Comparison of ENCODE assay signal across 8 cellular contexts in genomic region chr18:35580748-35581534, GRCh38. TPM values are rescaled to one million over a fixed set of nuclear protein-coding genes. Genes with fewer than 3 reads are reported as not detected.
DNase-seq lines count a peak whose midpoint lies in the region; ATAC-seq and TF ChIP-seq lines count a peak whose summit lies in the region.

No MANE protein-coding gene starts in this region.

- WGBS in adipose tissue, 3 donors, result 0 to 1% (median 1%) methylated on average over 63 to 94 of the region's 94 CpGs

- TF ChIP-seq CTCF in progenitor cell of endocrine pancreas (IDR thresholded peaks at IDR 0.05; ENCODE audit: unreplicated experiment), result no peak

- DNase-seq in COR-L47 (lab: John Stamatoyannopoulos, UW), result peak; percentile 44
- DNase-seq in HT-29 (ENCODE audit: low spot score), result peak; percentile 24
- DNase-seq in SKM-1 (lab: John Stamatoyannopoulos, UW; ENCODE audit: unreplicated experiment), result peak; percentile 31
- peak; percentile 77 for DNase-seq in left ventricle myocardium superior
- DNase-seq in progenitor cell of endocrine pancreas (ENCODE audit: low spot score, unreplicated experiment), result peak; percentile 51
- DNase-seq in kidney glomerular epithelial cell (lab: John Stamatoyannopoulos, UW), result no peak

- H3K27ac Mint-ChIP-seq in progenitor cell of endocrine pancreas, result peak overlapping the region; percentile 89

- H3K4me1 Mint-ChIP-seq in progenitor cell of endocrine pancreas (ENCODE audit: low read depth), result peaks cover 17% of the 10 kb centered on the region

- intact Hi-C loops in left ventricle myocardium superior (cut with micrococcal nuclease), result no loop called here

- H3K36me3 Mint-ChIP-seq in progenitor cell of endocrine pancreas (ENCODE audit: insufficient read depth), result peaks cover 15% of the 10 kb centered on the region

- H3K4me3 Mint-ChIP-seq in progenitor cell of endocrine pancreas (ENCODE audit: low read depth), result peak overlapping the region; percentile 71

- peaks cover 20% of the 10 kb centered on the region for H3K9me3 Mint-ChIP-seq in progenitor cell of endocrine pancreas (ENCODE audit: low read depth)

- H3K27me3 Mint-ChIP-seq in progenitor cell of endocrine pancreas, result peaks cover 15% of the 10 kb centered on the region

- ATAC-seq in GM19438 (IDR thresholded peaks at IDR 0.05; ENCODE audit: low read depth, unreplicated experiment) (peak; percentile 34), left ventricle myocardium superior (peak; percentile 90)

- H3K27ac ChIP-seq in adipose tissue (ENCODE audit: low read depth, low read length), result peak overlapping the region; percentile 75

RNA-seq across cellular contexts. Expression of gene GALNT1, which starts 0.6 kb away (rescaled TPM):
- 4.9 and 5.4 TPM in 2 replicates for total RNA-seq in HT-29 (2014; rRNA removed; shearing (Covaris generic))
- 10 to 100 TPM; 13.1 to 29.0 (median 23.7) TPM for polyA plus RNA-seq in adipose tissue
- total RNA-seq in left ventricle myocardium superior (47.0 TPM), progenitor cell of endocrine pancreas (92.1 and 92.8 TPM in 2 replicates)
